20 cellular contexts compared by ENCODE assay signal in genomic region chr17:75207760-75208159, GRCh38. TPM values are rescaled to one million over a fixed set of nuclear protein-coding genes. Genes with fewer than 3 reads are reported as not detected.
DNase-seq lines count a peak whose midpoint lies in the region; ATAC-seq and TF ChIP-seq lines count a peak whose summit lies in the region.
"Had no signal": no experiment of that assay in that cellular context is flagged by ENCODE, and none has a peak within 500 bp of the region (broad histone marks: within the 10 kb centered on the region; RNA-seq: fewer than 3 reads in every experiment).

No MANE protein-coding gene starts in this region.

- no peak overlapping the region for H3K4me3 ChIP-seq in DOHH2 (ENCODE audit: low read length)
- H3K4me3 ChIP-seq in gastroesophageal sphincter: no peak overlapping the region

- H3F3A ChIP-seq in DOHH2 (ENCODE audit: control insufficient read depth, insufficient read depth): peaks cover 6% of the 10 kb centered on the region; the same call in 1 of the 2 replicates

- no peaks in the 10 kb centered on the region for H3K27me3 Mint-ChIP-seq in activated CD4-positive, alpha-beta memory T cell treated with anti-CD3 and anti-CD28 coated beads, Interleukin-2, amount 10 ng/mL, durations not matched to agents 7 days and 5 days
- no peaks in the 10 kb centered on the region for H3K27me3 Mint-ChIP-seq in activated CD4-positive, alpha-beta memory T cell treated with anti-CD3 and anti-CD28 coated beads for 36 hours
- H3K27me3 Mint-ChIP-seq in activated naive CD8-positive, alpha-beta T cell treated with anti-CD3 and anti-CD28 coated beads for 36 hours: no peaks in the 10 kb centered on the region
- no peaks in the 10 kb centered on the region for H3K27me3 Mint-ChIP-seq in nephron (ENCODE audit: low read depth)
- H3K27me3 Mint-ChIP-seq: CD4-positive, alpha-beta memory T cell had no signal

- H4K20me1 ChIP-seq in DOHH2 (ENCODE audit: control insufficient read depth, insufficient read depth, low read depth, low read length): no peaks in the 10 kb centered on the region

- H3K4me2 ChIP-seq in DOHH2 (ENCODE audit: low read length): peak overlapping the region; percentile 0; the same call in 1 of the 2 replicates

- DNase-seq in activated CD4-positive, alpha-beta memory T cell treated with anti-CD3 and anti-CD28 coated beads, Interleukin-2, amount 10 ng/mL, durations not matched to agents 7 days and 5 days: no peak
- no peak for DNase-seq in activated CD4-positive, alpha-beta memory T cell treated with anti-CD3 and anti-CD28 coated beads for 36 hours
- no peak for DNase-seq in activated naive CD8-positive, alpha-beta T cell treated with anti-CD3 and anti-CD28 coated beads for 36 hours
- DNase-seq in GM10266 (ENCODE audit: extremely low spot score): no peak
- DNase-seq: caudate nucleus; CD4-positive, alpha-beta memory T cell; DMS79; dorsolateral prefrontal cortex; midbrain; NCI-H1092 treated with DMSO at 0.1 percent for 48 hours; NCI-H2029 treated with DMSO at 0.1 percent for 48 hours; NCI-H446; nucleus accumbens; retina had no signal

- no peak overlapping the region for H3K27ac Mint-ChIP-seq in activated CD4-positive, alpha-beta memory T cell treated with anti-CD3 and anti-CD28 coated beads, Interleukin-2, amount 10 ng/mL, durations not matched to agents 7 days and 5 days
- H3K27ac Mint-ChIP-seq in activated CD4-positive, alpha-beta memory T cell treated with anti-CD3 and anti-CD28 coated beads for 36 hours: no peak overlapping the region
- H3K27ac Mint-ChIP-seq in activated naive CD8-positive, alpha-beta T cell treated with anti-CD3 and anti-CD28 coated beads for 36 hours: no peak overlapping the region
- peak overlapping the region in 1 of 3 experiments; percentile 43 for H3K27ac Mint-ChIP-seq in nephron

- ATAC-seq in GM18870 (IDR thresholded peaks at IDR 0.05; ENCODE audit: unreplicated experiment) (no peak), gastroesophageal sphincter (no peak)

- POLR2A ChIA-PET in activated CD4-positive, alpha-beta memory T cell treated with anti-CD3 and anti-CD28 coated beads, Interleukin-2, amount 10 ng/mL, durations not matched to agents 7 days and 5 days (lab: Charles Lee): interaction anchor here (1.4 to 5.6 kb wide), 3 partner anchors 53 to 64 kb away, joined by 3 to 43 read pairs (median 15); partner anchors contain the start of genes GGA3, JPT1, MIF4GD and MRPS7
- POLR2A ChIA-PET in activated CD4-positive, alpha-beta memory T cell treated with anti-CD3 and anti-CD28 coated beads for 36 hours (lab: Charles Lee): no interaction called here

- no peaks in the 10 kb centered on the region for H3K9me3 Mint-ChIP-seq in activated CD4-positive, alpha-beta memory T cell treated with anti-CD3 and anti-CD28 coated beads, Interleukin-2, amount 10 ng/mL, durations not matched to agents 7 days and 5 days
- H3K9me3 Mint-ChIP-seq in activated CD4-positive, alpha-beta memory T cell treated with anti-CD3 and anti-CD28 coated beads for 36 hours: no peaks in the 10 kb centered on the region
- H3K9me3 Mint-ChIP-seq in activated naive CD8-positive, alpha-beta T cell treated with anti-CD3 and anti-CD28 coated beads for 36 hours: no peaks in the 10 kb centered on the region
- no peaks in the 10 kb centered on the region for H3K9me3 Mint-ChIP-seq in nephron
- H3K9me3 Mint-ChIP-seq: CD4-positive, alpha-beta memory T cell had no signal

- H3K27me3 ChIP-seq in DOHH2 (ENCODE audit: control insufficient read depth, low read length): no peaks in the 10 kb centered on the region
- H3K27me3 ChIP-seq in gastroesophageal sphincter: no peaks in the 10 kb centered on the region
- H3K27me3 ChIP-seq: dorsolateral prefrontal cortex, suprapubic skin had no signal

- H3K27ac ChIP-seq in DOHH2 (ENCODE audit: low read depth, low read length) (no peak overlapping the region), gastroesophageal sphincter (no peak overlapping the region)
- H3K27ac ChIP-seq: SK-N-MC, suprapubic skin had no signal

- H3K4me1 Mint-ChIP-seq in activated CD4-positive, alpha-beta memory T cell treated with anti-CD3 and anti-CD28 coated beads, Interleukin-2, amount 10 ng/mL, durations not matched to agents 7 days and 5 days: peaks cover 31% of the 10 kb centered on the region
- H3K4me1 Mint-ChIP-seq in activated CD4-positive, alpha-beta memory T cell treated with anti-CD3 and anti-CD28 coated beads for 36 hours (ENCODE audit: low read depth): peaks cover 14% of the 10 kb centered on the region
- H3K4me1 Mint-ChIP-seq in activated naive CD8-positive, alpha-beta T cell treated with anti-CD3 and anti-CD28 coated beads for 36 hours: peaks cover 9% of the 10 kb centered on the region
- peaks cover 9% of the 10 kb centered on the region for H3K4me1 Mint-ChIP-seq in nephron

- TF ChIP-seq CTCF in DOHH2 (IDR thresholded peaks at IDR 0.05; ENCODE audit: low read depth, low read length, poor library complexity, severe bottlenecking): no peak
- TF ChIP-seq CTCF in nephron (IDR thresholded peaks at IDR 0.05; ENCODE audit: unreplicated experiment in 3 of 3): no peak
- no peak for TF ChIP-seq CTCF in GM10266 (IDR thresholded peaks at IDR 0.05; ENCODE audit: control insufficient read depth, insufficient read depth, low read depth, missing control alignments)
- TF ChIP-seq CTCF in gastroesophageal sphincter (IDR thresholded peaks at IDR 0.05): no peak

- no peak for TF ChIP-seq EP300 in gastroesophageal sphincter (IDR thresholded peaks at IDR 0.05)

- TF ChIP-seq POLR2A in gastroesophageal sphincter (IDR thresholded peaks at IDR 0.05): no peak

- H3K36me3 ChIP-seq in DOHH2 (ENCODE audit: control insufficient read depth, low read length) (peaks cover 53% of the 10 kb centered on the region), gastroesophageal sphincter (peaks cover 0 to 44% of the 10 kb centered on the region in 2 donors)

- H3K79me2 ChIP-seq in DOHH2 (ENCODE audit: control insufficient read depth, low read length): peaks cover 69% of the 10 kb centered on the region

- CTCF ChIA-PET in activated CD4-positive, alpha-beta memory T cell treated with anti-CD3 and anti-CD28 coated beads, Interleukin-2, amount 10 ng/mL, durations not matched to agents 7 days and 5 days (lab: Charles Lee): interaction anchor here (1.8 kb wide), 1 partner anchor 246 kb away, joined by 7 read pairs; no protein-coding TSS in a partner anchor
- CTCF ChIA-PET in activated CD4-positive, alpha-beta memory T cell treated with anti-CD3 and anti-CD28 coated beads for 36 hours (lab: Charles Lee): interaction anchor here (1.0 to 2.6 kb wide), 3 partner anchors 9 to 93 kb away, joined by 3 to 11 read pairs (median 4); partner anchors contain the start of gene MIF4GD

- H3K9me3 ChIP-seq in DOHH2 (ENCODE audit: control insufficient read depth, insufficient read depth, low read length) (no peaks in the 10 kb centered on the region), gastroesophageal sphincter (no peaks in the 10 kb centered on the region)
- H3K9me3 ChIP-seq: suprapubic skin had no signal

- no peaks in the 10 kb centered on the region for H3K9me2 ChIP-seq in DOHH2 (replicated peaks; ENCODE audit: control insufficient read depth, low read length)

- WGBS in gastroesophageal sphincter (ENCODE audit: low coverage in 1 of 2), 2 donors: 50 to 93% methylated on average over 1 to 6 of the region's 12 CpGs

- H3K4me3 Mint-ChIP-seq in activated CD4-positive, alpha-beta memory T cell treated with anti-CD3 and anti-CD28 coated beads, Interleukin-2, amount 10 ng/mL, durations not matched to agents 7 days and 5 days: peak overlapping the region; percentile 50
- H3K4me3 Mint-ChIP-seq in activated CD4-positive, alpha-beta memory T cell treated with anti-CD3 and anti-CD28 coated beads for 36 hours: no peak overlapping the region
- H3K4me3 Mint-ChIP-seq in activated naive CD8-positive, alpha-beta T cell treated with anti-CD3 and anti-CD28 coated beads for 36 hours: peak overlapping the region; percentile 47
- peak overlapping the region; percentile 68 to 82 (median 80) for H3K4me3 Mint-ChIP-seq in nephron

- peaks cover 31% of the 10 kb centered on the region for H3K36me3 Mint-ChIP-seq in activated CD4-positive, alpha-beta memory T cell treated with anti-CD3 and anti-CD28 coated beads, Interleukin-2, amount 10 ng/mL, durations not matched to agents 7 days and 5 days (ENCODE audit: low read depth)
- H3K36me3 Mint-ChIP-seq in activated CD4-positive, alpha-beta memory T cell treated with anti-CD3 and anti-CD28 coated beads for 36 hours: peaks cover 21% of the 10 kb centered on the region
- peaks cover 14% of the 10 kb centered on the region for H3K36me3 Mint-ChIP-seq in activated naive CD8-positive, alpha-beta T cell treated with anti-CD3 and anti-CD28 coated beads for 36 hours
- peaks cover 19% of the 10 kb centered on the region for H3K36me3 Mint-ChIP-seq in nephron (ENCODE audit: low read depth)

- intact Hi-C loops in activated CD4-positive, alpha-beta memory T cell treated with anti-CD3 and anti-CD28 coated beads for 36 hours (cut with micrococcal nuclease): loop anchor here (5.0 kb wide), 1 partner anchor 55 kb away; the partner anchor contains the start of genes GGA3 and MRPS7

- H3K4me1 ChIP-seq in DOHH2 (ENCODE audit: control insufficient read depth, low read length) (peaks cover 12% of the 10 kb centered on the region), gastroesophageal sphincter (peaks cover 0 to 27% (median 8%) of the 10 kb centered on the region in 3 donors)

RNA-seq across cellular contexts. Expression of gene NUP85, which starts 2.3 kb away (rescaled TPM):
- 100 to 1,000 TPM; 109 to 116 TPM for total RNA-seq in activated CD4-positive, alpha-beta memory T cell treated with anti-CD3 and anti-CD28 coated beads, Interleukin-2, amount 10 ng/mL, durations not matched to agents 7 days and 5 days
- 100 to 1,000 TPM; 125 to 132 TPM for total RNA-seq in activated CD4-positive, alpha-beta memory T cell treated with anti-CD3 and anti-CD28 coated beads for 36 hours
- total RNA-seq in activated naive CD8-positive, alpha-beta T cell treated with anti-CD3 and anti-CD28 coated beads for 36 hours: 100 to 1,000 TPM; 134 to 137 TPM
- total RNA-seq in gastroesophageal sphincter: 10 to 100 TPM; 19.6 to 62.3 (median 22.3) TPM

RNA-seq across cellular contexts. Expression of gene SUMO2, which starts 25.0 kb away (rescaled TPM):
- 100 to 1,000 TPM; 548 to 559 TPM for total RNA-seq in activated CD4-positive, alpha-beta memory T cell treated with anti-CD3 and anti-CD28 coated beads, Interleukin-2, amount 10 ng/mL, durations not matched to agents 7 days and 5 days
- 100 to 1,000 TPM; 610 to 612 TPM for total RNA-seq in activated CD4-positive, alpha-beta memory T cell treated with anti-CD3 and anti-CD28 coated beads for 36 hours
- 100 to 1,000 TPM; 623 to 655 TPM for total RNA-seq in activated naive CD8-positive, alpha-beta T cell treated with anti-CD3 and anti-CD28 coated beads for 36 hours
- total RNA-seq in gastroesophageal sphincter: 10 to 100 TPM; 67.7 to 95.2 (median 69.9) TPM

RNA-seq across cellular contexts. Expression of gene JPT1, which starts 53.4 kb away (rescaled TPM):
- 100 to 1,000 TPM; 305 to 329 TPM for total RNA-seq in activated CD4-positive, alpha-beta memory T cell treated with anti-CD3 and anti-CD28 coated beads, Interleukin-2, amount 10 ng/mL, durations not matched to agents 7 days and 5 days
- total RNA-seq in activated CD4-positive, alpha-beta memory T cell treated with anti-CD3 and anti-CD28 coated beads for 36 hours: 100 to 1,000 TPM; 263 to 267 TPM
- total RNA-seq in activated naive CD8-positive, alpha-beta T cell treated with anti-CD3 and anti-CD28 coated beads for 36 hours: 100 to 1,000 TPM; 245 to 250 TPM
- 10 to 100 TPM in 3 of 4 donors, 1 to 10 TPM in 1; 9.3 to 48.5 (median 25.0) TPM for total RNA-seq in gastroesophageal sphincter

RNA-seq across cellular contexts. Expression of gene GGA3, which starts 53.6 kb away (rescaled TPM):
- 10 to 100 TPM; 73.4 to 79.4 TPM for total RNA-seq in activated CD4-positive, alpha-beta memory T cell treated with anti-CD3 and anti-CD28 coated beads, Interleukin-2, amount 10 ng/mL, durations not matched to agents 7 days and 5 days
- total RNA-seq in activated CD4-positive, alpha-beta memory T cell treated with anti-CD3 and anti-CD28 coated beads for 36 hours: 10 to 100 TPM; 68.5 to 70.7 TPM
- 10 to 100 TPM; 63.7 to 72.0 TPM for total RNA-seq in activated naive CD8-positive, alpha-beta T cell treated with anti-CD3 and anti-CD28 coated beads for 36 hours
- 10 to 100 TPM; 19.5 to 27.8 (median 24.5) TPM for total RNA-seq in gastroesophageal sphincter

RNA-seq across cellular contexts. Expression of gene MRPS7, which starts 53.9 kb away (rescaled TPM):
- 10 to 100 TPM; 39.7 to 40.0 TPM for total RNA-seq in activated CD4-positive, alpha-beta memory T cell treated with anti-CD3 and anti-CD28 coated beads, Interleukin-2, amount 10 ng/mL, durations not matched to agents 7 days and 5 days
- 10 to 100 TPM; 72.9 to 76.1 TPM for total RNA-seq in activated CD4-positive, alpha-beta memory T cell treated with anti-CD3 and anti-CD28 coated beads for 36 hours
- total RNA-seq in activated naive CD8-positive, alpha-beta T cell treated with anti-CD3 and anti-CD28 coated beads for 36 hours: 10 to 100 TPM; 93.5 to 96.9 TPM
- 10 to 100 TPM; 35.0 to 46.4 (median 38.3) TPM for total RNA-seq in gastroesophageal sphincter

Comparison
In these comparisons a context has a peak if more than half of its experiments do, and no peak if none do; other contexts are left out.
1. RNA of gene SUMO2, which starts 25.0 kb away (total RNA-seq): 623 to 655 TPM in activated naive CD8-positive, alpha-beta T cell treated with anti-CD3 and anti-CD28 coated beads for 36 hours, 610 to 612 TPM in activated CD4-positive, alpha-beta memory T cell treated with anti-CD3 and anti-CD28 coated beads for 36 hours and 548 to 559 TPM in activated CD4-positive, alpha-beta memory T cell treated with anti-CD3 and anti-CD28 coated beads, Interleukin-2, amount 10 ng/mL, durations not matched to agents 7 days and 5 days; 67.7 to 95.2 TPM in gastroesophageal sphincter; every median in the first group is over 4 times any median in the second.
2. RNA of gene JPT1, which starts 53.4 kb away (total RNA-seq): 305 to 329 TPM in activated CD4-positive, alpha-beta memory T cell treated with anti-CD3 and anti-CD28 coated beads, Interleukin-2, amount 10 ng/mL, durations not matched to agents 7 days and 5 days, 263 to 267 TPM in activated CD4-positive, alpha-beta memory T cell treated with anti-CD3 and anti-CD28 coated beads for 36 hours and 245 to 250 TPM in activated naive CD8-positive, alpha-beta T cell treated with anti-CD3 and anti-CD28 coated beads for 36 hours; 9.3 to 48.5 TPM in gastroesophageal sphincter; every median in the first group is over 4 times any median in the second.